ENCODE assay signal across 35 cellular contexts in genomic region chr5:137689306-137689705, GRCh38.
"Had no signal": no experiment of that assay in that cellular context is flagged by ENCODE, and none has a peak within 500 bp of the region (broad histone marks: within the 10 kb centered on the region; RNA-seq: fewer than 3 reads in every experiment).

No MANE protein-coding gene starts in this region.

- H3K9me3 ChIP-seq: MG63 had no signal

- H3K36me3 ChIP-seq: MG63 had no signal

- DNase-seq: Karpas-422, Kasumi-1, MG63, MM.1S, MV-4-11, NCI-H1048, NCI-H1092, NCI-H1092 treated with DMSO at 0.1 percent for 48 hours, NCI-H1105, NCI-H1105 treated with DMSO at 0.1 percent for 48 hours, NCI-H1417, NCI-H1417 treated with DMSO at 0.1 percent for 48 hours, NCI-H1436, NCI-H1436 treated with DMSO at 0.1 percent for 48 hours, NCI-H146, NCI-H1694, NCI-H1694 treated with DMSO at 0.1 percent for 48 hours, NCI-H187, NCI-H187 treated with DMSO at 0.1 percent for 48 hours, NCI-H1930, NCI-H2029, NCI-H2029 treated with DMSO at 0.1 percent for 48 hours, NCI-H2081, NCI-H2081 treated with DMSO at 0.1 percent for 48 hours, NCI-H2107, NCI-H2171, NCI-H2171 treated with DMSO at 0.1 percent for 48 hours, NCI-H2227 treated with DMSO at 0.1 percent for 48 hours, NCI-H226, NCI-H345, NCI-H446, NCI-H446 treated with DMSO at 0.1 percent for 48 hours, NCI-H510A, NCI-H510A treated with DMSO at 0.1 percent for 48 hours, NCI-H524 had no signal

- H3K4me3 ChIP-seq: MG63 had no signal
